Comparison of ENCODE assay signal across 9 cellular contexts in genomic region chr1:170661646-170662411, GRCh38. TPM values are rescaled to one million over a fixed set of nuclear protein-coding genes. Genes with fewer than 3 reads are reported as not detected.
DNase-seq lines count a peak whose midpoint lies in the region; FAIRE-seq and TF ChIP-seq lines count a peak whose summit lies in the region.
"Had no signal": no experiment of that assay in that cellular context is flagged by ENCODE, and none has a peak within 500 bp of the region (broad histone marks: within the 10 kb centered on the region; RNA-seq: fewer than 3 reads in every experiment).

No MANE protein-coding gene starts in this region.

- no peak overlapping the region for H2BK5ac ChIP-seq in H9 (ENCODE audit: insufficient read length, low read length)

- no peak overlapping the region for H3K27ac ChIP-seq in H9 (ENCODE audit: insufficient read length, low read depth, low read length)
- peak overlapping the region; percentile 36 for H3K27ac ChIP-seq in thymus (ENCODE audit: low read depth)

- no peak overlapping the region for H2BK120ac ChIP-seq in H9 (ENCODE audit: low read depth, low read length, poor library complexity, severe bottlenecking)

- H3K56ac ChIP-seq in H9 (ENCODE audit: insufficient read length, low read depth, low read length), result no peak overlapping the region

- H4K8ac ChIP-seq in H9 (replicated peaks; ENCODE audit: insufficient read length, low read depth, low read length), result no peak overlapping the region

- CTCF ChIA-PET in MCF 10A (lab: Yijun Ruan, JAX), result interaction anchor here (0.7 kb wide), 1 partner anchor 375 kb away, joined by 4 read pairs; no protein-coding TSS in a partner anchor

- peaks cover 95% of the 10 kb centered on the region for H3K27me3 Mint-ChIP-seq in H9 (ENCODE audit: low read depth)
- H3K27me3 Mint-ChIP-seq in MCF 10A (ENCODE audit: insufficient read depth, unreplicated experiment), result peaks cover 18% of the 10 kb centered on the region

- H2AFZ ChIP-seq in H9 (ENCODE audit: low read length), result no peak overlapping the region

- H3K14ac ChIP-seq in H9 (ENCODE audit: insufficient read depth, low read length), result no peak overlapping the region

- H4K20me1 ChIP-seq in H9 (ENCODE audit: control insufficient read depth, insufficient read depth, insufficient read length), result no peaks in the 10 kb centered on the region

- peak overlapping the region; percentile 96 for H3K4me2 ChIP-seq in H9 (ENCODE audit: insufficient read depth, insufficient read length, low read length)

- intact Hi-C loops in MCF 10A (cut with micrococcal nuclease), result no loop called here

- H3K9me3 ChIP-seq in H9 (ENCODE audit: control insufficient read depth, low read depth, low read length) (no peaks in the 10 kb centered on the region), thymus (ENCODE audit: control insufficient read depth) (no peaks in the 10 kb centered on the region)

- H3K23ac ChIP-seq in H9 (ENCODE audit: insufficient read length, low read depth, low read length), result no peak overlapping the region

- H3K36me3 Mint-ChIP-seq in H9 (ENCODE audit: insufficient read depth in 1 of 3, low read depth in 3 of 3) (peaks cover 0 to 2% (median 0%) of the 10 kb centered on the region in 3 experiments; a peak in 2 of 7 replicates), MCF 10A (ENCODE audit: insufficient read depth, unreplicated experiment) (no peaks in the 10 kb centered on the region)

- no CpG with 5 or more reads among the region's 31 CpGs for WGBS in H9 (ENCODE audit: extremely low coverage, insufficient read length, low lambda C conversion rate)
- 6% methylated on average over 31 of the region's 31 CpGs for WGBS in thymus

- no peaks in the 10 kb centered on the region for H3K79me2 ChIP-seq in H9 (ENCODE audit: insufficient read depth, low read length)

- H3K4me1 ChIP-seq in H9 (ENCODE audit: insufficient read depth, low read length), result peaks cover 5% of the 10 kb centered on the region; the same call in 1 of the 2 replicates
- H3K4me1 ChIP-seq in thymus (ENCODE audit: control insufficient read depth, insufficient read depth, low read length), result no peaks in the 10 kb centered on the region

- no peak overlapping the region for H3K18ac ChIP-seq in H9 (ENCODE audit: insufficient read length, low read depth, low read length)

- POLR2A ChIA-PET in MCF 10A (lab: Yijun Ruan, JAX), result no interaction called here

- no peak overlapping the region for H2BK15ac ChIP-seq in H9 (ENCODE audit: low read depth, low read length)

- H2AK5ac ChIP-seq in H9 (ENCODE audit: insufficient read length, low read length), result no peak overlapping the region

- H3T11ph ChIP-seq in H9 (ENCODE audit: low read length), result no peak overlapping the region

- H3K4me3 ChIP-seq in thymus (ENCODE audit: low read length), result peak overlapping the region; percentile 2

- H3K27me3 ChIP-seq in H9 (ENCODE audit: insufficient read depth, low read length), result peaks cover 75% of the 10 kb centered on the region
- peaks cover 71% of the 10 kb centered on the region for H3K27me3 ChIP-seq in thymus (ENCODE audit: control insufficient read depth, insufficient read depth)

- TF ChIP-seq CTCF in H9 (conservative IDR thresholded peaks at IDR 0.05) (no peak), MCF 10A (IDR thresholded peaks at IDR 0.05; ENCODE audit: unreplicated experiment) (no peak)

- H2BK20ac ChIP-seq in H9 (ENCODE audit: low read depth, low read length, poor library complexity, severe bottlenecking), result no peak overlapping the region

- H3K23me2 ChIP-seq in H9 (ENCODE audit: insufficient read length, low read depth, low read length, poor library complexity, severe bottlenecking), result peaks cover 36% of the 10 kb centered on the region

- H4K5ac ChIP-seq in H9 (ENCODE audit: insufficient read length, low read depth, low read length), result no peak overlapping the region

- FAIRE-seq in RCC 7860 (lab: Jason Lieb, UNC), result no peak

- no peak overlapping the region for H4K91ac ChIP-seq in H9 (ENCODE audit: insufficient read length, low read depth, low read length)

- no peak overlapping the region for H3K9ac ChIP-seq in H9 (ENCODE audit: extremely low read depth, insufficient read length, low read length)

- H3K4ac ChIP-seq in H9 (ENCODE audit: low read depth, low read length), result no peak overlapping the region

- no peaks in the 10 kb centered on the region for H3K36me3 ChIP-seq in thymus (ENCODE audit: control insufficient read depth, insufficient read depth)

- peaks cover 0 to 2% of the 10 kb centered on the region in 2 experiments; a peak in 2 of 5 replicates for H3K9me3 Mint-ChIP-seq in H9
- H3K9me3 Mint-ChIP-seq in MCF 10A (ENCODE audit: unreplicated experiment), result no peaks in the 10 kb centered on the region

- H3K79me1 ChIP-seq in H9 (ENCODE audit: insufficient read depth, low read depth, low read length, poor library complexity, severe bottlenecking), result no peaks in the 10 kb centered on the region

- no peak overlapping the region for H3K27ac Mint-ChIP-seq in H9
- no peak overlapping the region for H3K27ac Mint-ChIP-seq in MCF 10A (ENCODE audit: low read depth, unreplicated experiment)

- peak; percentile 70 for DNase-seq in H9
- DNase-seq in MCF 10A (ENCODE audit: unreplicated experiment), result peak; percentile 13
- DNase-seq in iris pigment epithelial cell (ENCODE audit: low read depth), result peak; percentile 50
- DNase-seq in NCI-H1930 (lab: John Stamatoyannopoulos, UW), result no peak
- no peak for DNase-seq in CD1c-positive myeloid dendritic cell (ENCODE audit: extremely low spot score)
- DNase-seq in RCC 7860 (ENCODE audit: low spot score), result no peak
- DNase-seq: Karpas-422 had no signal

- no TSS peak for BruUV-seq in MCF 10A (replicated peaks; lab: Mats Ljungman, UMichigan)

- H3K4me1 Mint-ChIP-seq in H9 (peaks cover 50% of the 10 kb centered on the region in 2 experiments), MCF 10A (ENCODE audit: insufficient read depth, unreplicated experiment) (peaks cover 6% of the 10 kb centered on the region)

- H2BK12ac ChIP-seq in H9 (ENCODE audit: insufficient read length, low read depth, low read length), result no peak overlapping the region

- H3K4me3 Mint-ChIP-seq in H9 (peak overlapping the region; percentile 19 to 86), MCF 10A (ENCODE audit: unreplicated experiment) (peak overlapping the region; percentile 61)

RNA-seq across cellular contexts. Expression of gene PRRX1, which starts 2.1 kb away (rescaled TPM):
- total RNA-seq in H9 (2021), result not detected in 2 replicates
- not detected in 2 replicates for total RNA-seq in MCF 10A (2022)
- 18.3 TPM for polyA plus RNA-seq in thymus
- total RNA-seq: T-helper 1 cell treated with Interleukin-12 subunit alpha and Interleukin-12 subunit beta and Interleukin-4 antibody, amounts not matched to agents 30 ng/mL and 1 ng/mL, for 36 hours had no signal

Comparison
In these comparisons a context has a peak if more than half of its experiments do, and no peak if none do; other contexts are left out.
1. DNase-seq: peak in H9 (single experiment), MCF 10A (single experiment) and iris pigment epithelial cell (single experiment); none in NCI-H1930 (0 of 2), CD1c-positive myeloid dendritic cell (single experiment) and RCC 7860 (single experiment).